9 cellular contexts compared by ENCODE assay signal in genomic region chr5:180807654-180808414, GRCh38. TPM values are rescaled to one million over a fixed set of nuclear protein-coding genes. Genes with fewer than 3 reads are reported as not detected.
DNase-seq lines count a peak whose midpoint lies in the region; ATAC-seq and TF ChIP-seq lines count a peak whose summit lies in the region.
"Had no signal": no experiment of that assay in that cellular context is flagged by ENCODE, and none has a peak within 500 bp of the region (broad histone marks: within the 10 kb centered on the region; RNA-seq: fewer than 3 reads in every experiment).

No MANE protein-coding gene starts in this region.

- H3K4me2 ChIP-seq in PC-9 (peak overlapping the region; percentile 99), trophoblast cell (ENCODE audit: low read length) (no peak overlapping the region)

- peaks cover 66% of the 10 kb centered on the region for H3K4me1 ChIP-seq in CD8-positive, alpha-beta memory T cell (ENCODE audit: insufficient read depth, low read length)
- peaks cover 53% of the 10 kb centered on the region for H3K4me1 ChIP-seq in PC-9 (replicated peaks; ENCODE audit: insufficient read depth)
- peaks cover 41% of the 10 kb centered on the region for H3K4me1 ChIP-seq in prostate gland (replicated peaks)
- H3K4me1 ChIP-seq in trophoblast cell (ENCODE audit: control insufficient read depth in 1 of 2, insufficient read depth in 2 of 2, low read length in 2 of 2): peaks cover 20 to 32% of the 10 kb centered on the region in 2 experiments

- H2AFZ ChIP-seq in PC-9 (no peak overlapping the region), trophoblast cell (ENCODE audit: insufficient read depth, low read length, poor library complexity) (no peak overlapping the region)

- no peak overlapping the region for H4K12ac ChIP-seq in trophoblast cell (ENCODE audit: low read depth, low read length)

- peaks cover 0 to 38% (median 4%) of the 10 kb centered on the region in 3 donors for H3K36me3 Mint-ChIP-seq in CD8-positive, alpha-beta memory T cell

- no peak for TF ChIP-seq CTCF in PC-9 (conservative IDR thresholded peaks at IDR 0.05)
- TF ChIP-seq CTCF in epithelial cell of esophagus (IDR thresholded peaks at IDR 0.05; ENCODE audit: insufficient read depth, low read depth, low read length, missing control alignments): no peak
- no peak for TF ChIP-seq CTCF in prostate gland (IDR thresholded peaks at IDR 0.05)

- H3K36me3 ChIP-seq in CD8-positive, alpha-beta memory T cell (ENCODE audit: insufficient read depth, low read length): no peaks in the 10 kb centered on the region
- H3K36me3 ChIP-seq in PC-9 (ENCODE audit: low read depth) (0 out of 2 replicates have a peak, but pooled peaks cover 3% of the 10 kb centered on the region), prostate gland (no peaks in the 10 kb centered on the region), trophoblast cell (ENCODE audit: control insufficient read depth in 1 of 2, insufficient read depth in 2 of 2, low read length in 2 of 2) (peaks cover 0 to 11% of the 10 kb centered on the region in 2 experiments)

- no peak overlapping the region for H3K4ac ChIP-seq in trophoblast cell (ENCODE audit: low read depth, low read length)

- ATAC-seq in GM18873 (IDR thresholded peaks at IDR 0.05; ENCODE audit: low FRiP score, unreplicated experiment) (no peak), GM18861 (IDR thresholded peaks at IDR 0.05; ENCODE audit: unreplicated experiment) (no peak)

- peaks cover 36% of the 10 kb centered on the region for H3F3A ChIP-seq in PC-9 (ENCODE audit: insufficient read depth, low read depth)

- peaks cover 0 to 2% (median 0%) of the 10 kb centered on the region in 5 donors for H3K9me3 Mint-ChIP-seq in CD8-positive, alpha-beta memory T cell

- H3K23ac ChIP-seq in trophoblast cell (ENCODE audit: low read length): no peak overlapping the region

- no peak overlapping the region for H2BK12ac ChIP-seq in trophoblast cell (ENCODE audit: low read length)

- peak overlapping the region; percentile 82 to 99 (median 89) for H3K4me3 Mint-ChIP-seq in CD8-positive, alpha-beta memory T cell

- intact Hi-C loops in PC-9 (cut with micrococcal nuclease; ENCODE audit: unreplicated experiment) (loop anchor here (10.0 kb wide), 1 partner anchor 417 kb away; the partner anchor contains the start of gene TRIM41), prostate gland (cut with DNase I) (loop anchor here (10.0 kb wide), 1 partner anchor 437 kb away; the partner anchor contains the start of gene RACK1)

- H4K8ac ChIP-seq in trophoblast cell (ENCODE audit: low read depth, low read length): no peak overlapping the region

- H3K27me3 Mint-ChIP-seq in CD8-positive, alpha-beta memory T cell: peaks cover 0 to 2% of the 10 kb centered on the region in 2 donors

- no peak overlapping the region for H3K14ac ChIP-seq in trophoblast cell (ENCODE audit: low read length)

- no peak overlapping the region for H2BK120ac ChIP-seq in trophoblast cell (ENCODE audit: insufficient read depth, low read length, poor library complexity)

- no peak overlapping the region for H4K91ac ChIP-seq in trophoblast cell (ENCODE audit: low read depth, low read length)

- POLR2A ChIA-PET in CD8-positive, alpha-beta memory T cell (lab: Charles Lee): interaction anchor here (1.4 to 6.1 kb wide), 2 partner anchors 23 to 1185 kb away, joined by 4 to 108 read pairs; partner anchors contain the start of gene HNRNPH1
- POLR2A ChIA-PET in PC-9 (lab: Charles Lee; ENCODE audit: unreplicated experiment): interaction anchor here (0.7 kb wide), 2 partner anchors 9 to 377 kb away, joined by 3 read pairs; no protein-coding TSS in a partner anchor

- H3K79me2 ChIP-seq in PC-9 (ENCODE audit: low read depth): peaks cover 56% of the 10 kb centered on the region
- peaks cover 10% of the 10 kb centered on the region for H3K79me2 ChIP-seq in trophoblast cell (ENCODE audit: control insufficient read depth, insufficient read depth, low read length, poor library complexity)

- peak overlapping the region; percentile 87 for H3K4me3 ChIP-seq in CD8-positive, alpha-beta memory T cell (ENCODE audit: low read length)
- H3K4me3 ChIP-seq in PC-9 (peak overlapping the region; percentile 95; the same call in 1 of the 2 replicates), epithelial cell of esophagus (ENCODE audit: low read length) (peak overlapping the region; percentile 80), prostate gland (peak overlapping the region in 1 of 2 donors; percentile 14), trophoblast cell (ENCODE audit: low read depth, low read length) (no peak overlapping the region)

- no peak for DNase-seq in CD8-positive, alpha-beta memory T cell
- DNase-seq in PC-9 (no peak), epithelial cell of esophagus (ENCODE audit: low read depth) (peak; percentile 35), prostate gland (ENCODE audit: low spot score) (no peak), trophoblast cell (no peak), NCI-H1105 (lab: John Stamatoyannopoulos, UW) (no peak)
- DNase-seq: stimulated activated naive CD4-positive, alpha-beta T cell treated with Interleukin-2 at 50 U/mL for 16 hours had no signal

- H2BK5ac ChIP-seq in trophoblast cell (ENCODE audit: low read depth, low read length, poor library complexity): no peak overlapping the region

- CTCF ChIA-PET in CD8-positive, alpha-beta memory T cell (lab: Charles Lee): interaction anchor here (1.0 to 2.0 kb wide), 3 partner anchors 23 to 52 kb away, joined by 3 to 6 read pairs (median 3); no protein-coding TSS in a partner anchor
- CTCF ChIA-PET in PC-9 (lab: Charles Lee): no interaction called here

- peak overlapping the region; percentile 93 for H3K27ac ChIP-seq in CD8-positive, alpha-beta memory T cell (ENCODE audit: low read depth, low read length)
- peak overlapping the region; percentile 60; the same call in 1 of the 2 replicates for H3K27ac ChIP-seq in PC-9
- peak overlapping the region; percentile 99 for H3K27ac ChIP-seq in prostate gland
- no peak overlapping the region for H3K27ac ChIP-seq in trophoblast cell (ENCODE audit: low read depth, low read length)

- H3K4me1 Mint-ChIP-seq in CD8-positive, alpha-beta memory T cell: peaks cover 70 to 72% (median 72%) of the 10 kb centered on the region in 3 donors

- no peak for TF ChIP-seq POLR2A in prostate gland (IDR thresholded peaks at IDR 0.05)

- WGBS in prostate gland: 24% methylated on average over 6 of the region's 6 CpGs
- WGBS in trophoblast cell (ENCODE audit: extremely low coverage, insufficient coverage, insufficient read length): no CpG with 5 or more reads among the region's 6 CpGs

- H2AK5ac ChIP-seq in trophoblast cell (ENCODE audit: low read length): no peak overlapping the region

- no peaks in the 10 kb centered on the region for H3K9me3 ChIP-seq in CD8-positive, alpha-beta memory T cell (ENCODE audit: low read length)
- no peaks in the 10 kb centered on the region for H3K9me3 ChIP-seq in PC-9 (ENCODE audit: insufficient read depth, low read depth)
- H3K9me3 ChIP-seq in prostate gland: no peaks in the 10 kb centered on the region
- H3K9me3 ChIP-seq in trophoblast cell (ENCODE audit: insufficient read depth, low read depth, low read length): no peaks in the 10 kb centered on the region

- no TSS peak for BruUV-seq in PC-9 (replicated peaks; lab: Mats Ljungman, UMichigan)

- no peaks in the 10 kb centered on the region for H4K20me1 ChIP-seq in PC-9 (ENCODE audit: insufficient read depth)

- no peaks in the 10 kb centered on the region for H3K9me2 ChIP-seq in PC-9 (ENCODE audit: insufficient read depth)

- peak overlapping the region; percentile 89 to 100 (median 94) for H3K27ac Mint-ChIP-seq in CD8-positive, alpha-beta memory T cell

- H3K27me3 ChIP-seq in CD8-positive, alpha-beta memory T cell (ENCODE audit: insufficient read depth, low read length, poor library complexity, severe bottlenecking): no peaks in the 10 kb centered on the region
- no peaks in the 10 kb centered on the region for H3K27me3 ChIP-seq in PC-9 (ENCODE audit: insufficient read depth, low read depth)
- H3K27me3 ChIP-seq in prostate gland (replicated peaks; ENCODE audit: insufficient read depth): no peaks in the 10 kb centered on the region
- H3K27me3 ChIP-seq in trophoblast cell (ENCODE audit: insufficient read depth, low read length): no peaks in the 10 kb centered on the region

- no peak overlapping the region for H3K18ac ChIP-seq in trophoblast cell (ENCODE audit: low read length)

- H3K79me1 ChIP-seq in trophoblast cell (ENCODE audit: low read length): peaks cover 27% of the 10 kb centered on the region

- no peak overlapping the region for H3K9ac ChIP-seq in trophoblast cell (ENCODE audit: low read length)

RNA-seq across cellular contexts. Expression of gene MGAT1, which starts 5.2 kb away (rescaled TPM):
- total RNA-seq in CD8-positive, alpha-beta memory T cell: 100 to 1,000 TPM; 125 to 132 TPM
- polyA plus RNA-seq in CD8-positive, alpha-beta memory T cell: 157 TPM
- total RNA-seq in PC-9 (2021) (96.6 and 103 TPM in 2 replicates), prostate gland (100 to 1,000 TPM; 142 to 159 TPM)
- polyA plus RNA-seq in trophoblast cell (2013): 153 and 167 TPM in 2 replicates

RNA-seq across cellular contexts. Expression of gene ZFP62, which starts 53.2 kb away (rescaled TPM):
- 10 to 100 TPM; 27.6 to 34.1 TPM for total RNA-seq in CD8-positive, alpha-beta memory T cell
- polyA plus RNA-seq in CD8-positive, alpha-beta memory T cell: 20.1 TPM
- total RNA-seq in PC-9 (2021): 48.6 and 57.3 TPM in 2 replicates
- total RNA-seq in prostate gland: 10 to 100 TPM; 24.5 to 28.1 TPM
- polyA plus RNA-seq in trophoblast cell (2013): 22.6 and 23.8 TPM in 2 replicates
